Comparison of ENCODE assay signal across 8 cellular contexts in genomic region chr17:44324571-44325275, GRCh38. TPM values are rescaled to one million over a fixed set of nuclear protein-coding genes. Genes with fewer than 3 reads are reported as not detected.
DNase-seq lines count a peak whose midpoint lies in the region; ATAC-seq and TF ChIP-seq lines count a peak whose summit lies in the region.

A gene with protein sequence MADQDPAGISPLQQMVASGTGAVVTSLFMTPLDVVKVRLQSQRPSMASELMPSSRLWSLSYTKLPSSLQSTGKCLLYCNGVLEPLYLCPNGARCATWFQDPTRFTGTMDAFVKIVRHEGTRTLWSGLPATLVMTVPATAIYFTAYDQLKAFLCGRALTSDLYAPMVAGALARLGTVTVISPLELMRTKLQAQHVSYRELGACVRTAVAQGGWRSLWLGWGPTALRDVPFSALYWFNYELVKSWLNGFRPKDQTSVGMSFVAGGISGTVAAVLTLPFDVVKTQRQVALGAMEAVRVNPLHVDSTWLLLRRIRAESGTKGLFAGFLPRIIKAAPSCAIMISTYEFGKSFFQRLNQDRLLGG (minus strand): TSS chr17:44324823. CDS start chr17:44323562, 1,261 bp downstream.

- in situ Hi-C loops in T47D (cut with HindIII; ENCODE audit: low pct_unique_long_range_greater_than_20kb, low sequenced_read_pairs) = no loop called here

- H3K36me3 ChIP-seq in A673 (ENCODE audit: insufficient read depth, low read length, poor library complexity, severe bottlenecking) = no peaks in the 10 kb centered on the region

- ATAC-seq in GM18867 (IDR thresholded peaks at IDR 0.05; ENCODE audit: unreplicated experiment) = peak; percentile 71
- peak; percentile 53 for ATAC-seq in HG03097 (IDR thresholded peaks at IDR 0.05; ENCODE audit: low FRiP score, unreplicated experiment)

- POLR2A ChIA-PET in A673 (lab: Charles Lee; ENCODE audit: low non-redundant PET) = no interaction called here

- H3K4me3 ChIP-seq in A673 (ENCODE audit: low read depth, low read length, poor library complexity, severe bottlenecking) = peak within 1 kb of the TSS; percentile 67
- H3K4me3 ChIP-seq in iPS-18c (ENCODE audit: insufficient read depth, low read depth, low read length) = peak within 1 kb of the TSS; percentile 94
- peak within 1 kb of the TSS; percentile 89 to 97 (median 92) for H3K4me3 ChIP-seq in skin epidermis

- no peaks in the 10 kb centered on the region for H3K9me3 ChIP-seq in A673 (ENCODE audit: low read depth, low read length, poor library complexity, severe bottlenecking)
- no peaks in the 10 kb centered on the region for H3K9me3 ChIP-seq in iPS-18c (ENCODE audit: control insufficient read depth, insufficient read depth, low read length)

- BruUV-seq in A673 (replicated peaks; lab: Mats Ljungman, UMichigan) = no TSS peak

- DNase-seq in A673 (ENCODE audit: low spot score) (peak; percentile 85), NCI-H2171 (lab: John Stamatoyannopoulos, UW) (peak; percentile 89), T47D (ENCODE audit: low read depth in 1 of 2, low spot score in 1 of 2) (peak; percentile 71 to 98)

- H3K27ac ChIP-seq in A673 (ENCODE audit: low read depth, low read length, poor library complexity, severe bottlenecking) = peak within 1 kb of the TSS; percentile 75
- peak within 1 kb of the TSS; percentile 91 for H3K27ac ChIP-seq in VCaP
- H3K27ac ChIP-seq in skin epidermis = peak within 1 kb of the TSS; percentile 71 to 96 (median 89)

- no peaks in the 10 kb centered on the region for H3K27me3 ChIP-seq in A673 (replicated peaks; ENCODE audit: insufficient read depth, low read depth, low read length, poor library complexity)

- TF ChIP-seq CTCF in A673 (conservative IDR thresholded peaks at IDR 0.05; ENCODE audit: low read depth, low read length) = no peak
- TF ChIP-seq CTCF in VCaP (conservative IDR thresholded peaks at IDR 0.05) = no peak

- H3K4me1 ChIP-seq in A673 (ENCODE audit: insufficient read depth, low read length, poor library complexity, severe bottlenecking) = no peaks in the 10 kb centered on the region

- CTCF ChIA-PET in A673 (lab: Charles Lee) = no interaction called here

- intact Hi-C loops in A673 (cut with micrococcal nuclease; ENCODE audit: unreplicated experiment) = loop anchor here (5.0 kb wide), 1 partner anchor 102 kb away; no protein-coding TSS in a partner anchor

RNA-seq across cellular contexts. Expression of the gene that starts here (rescaled TPM):
- 75.5 and 83.5 TPM in 2 replicates for total RNA-seq in A673 (2021)

Comparison
In these comparisons a context has a peak if more than half of its experiments do, and no peak if none do; other contexts are left out.
1. Peak in every context shown above with its lines: DNase-seq, ATAC-seq, H3K4me3 ChIP-seq and H3K27ac ChIP-seq.